In genomic region chr6:166563805-166564204, GRCh38 we compare ENCODE assay signal across 14 cellular contexts.
"Had no signal": no experiment of that assay in that cellular context is flagged by ENCODE, and none has a peak within 500 bp of the region (broad histone marks: within the 10 kb centered on the region; RNA-seq: fewer than 3 reads in every experiment).

No MANE protein-coding gene starts in this region.

- H3K4me3 ChIP-seq: adrenal gland, sigmoid colon, testis had no signal

- ATAC-seq: activated naive CD4-positive, alpha-beta T cell treated with anti-CD3 and anti-CD28 coated beads, Interleukin-2, amount 50 U/mL, for 72 hours; left lobe of liver; natural killer cell treated with Interleukin-12 subunit alpha and Interleukin-12 subunit beta and Interleukin-15 and Interleukin-18, amount 100 ng/mL, for 72 hours; stimulated activated effector memory CD8-positive, alpha-beta T cell treated with anti-CD3 and anti-CD28 coated beads, Interleukin-12 subunit alpha, Interleukin-12 subunit beta, amount 100 ng/mL, for 72 hours had no signal

- H3K4me1 ChIP-seq: adrenal gland had no signal

- H3K9me3 ChIP-seq: adrenal gland, sigmoid colon, testis had no signal

- H3K36me3 ChIP-seq: adrenal gland, sigmoid colon had no signal

- H3K27ac ChIP-seq: adrenal gland, epithelial cell of prostate, testis had no signal

- H3K27me3 ChIP-seq: adrenal gland, sigmoid colon, testis had no signal

- DNase-seq: activated CD4-positive, alpha-beta T cell treated with anti-CD3 and anti-CD28 coated beads, Interleukin-2, amount 50 U/mL, for 4 hours; activated gamma-delta T cell treated with Interleukin-2 at 50 U/mL for 16 hours; effector memory CD4-positive, alpha-beta T cell; foreskin fibroblast; nucleus accumbens; sigmoid colon; stimulated activated CD4-positive, alpha-beta T cell treated with anti-CD3 and anti-CD28 coated beads, Interleukin-4, amount 100 ng/mL, for 24 hours; testis had no signal
